25 cellular contexts compared by ENCODE assay signal in genomic region chr12:20426191-20426590, GRCh38. TPM values are rescaled to one million over a fixed set of nuclear protein-coding genes. Genes with fewer than 3 reads are reported as not detected.
A peak's percentile ranks its signal among the peaks of the same experiment; 100 is the strongest.
DNase-seq lines count a peak whose midpoint lies in the region; ATAC-seq and TF ChIP-seq lines count a peak whose summit lies in the region.
"Had no signal": no experiment of that assay in that cellular context is flagged by ENCODE, and none has a peak within 500 bp of the region (broad histone marks: within the 10 kb centered on the region; RNA-seq: fewer than 3 reads in every experiment).

No MANE protein-coding gene starts in this region.

- H3K4me2 ChIP-seq in neural progenitor cell, result no peak overlapping the region
- H3K4me2 ChIP-seq: BLaER1 treated with 17β-estradiol and CSF1 and Interleukin-3, amounts not matched to agents 10 nM and 100 nM had no signal

- no peaks in the 10 kb centered on the region for H4K20me1 ChIP-seq in neural progenitor cell (ENCODE audit: low read depth)
- H4K20me1 ChIP-seq: BLaER1 treated with 17β-estradiol and CSF1 and Interleukin-3, amounts not matched to agents 10 nM and 100 nM had no signal

- no peak overlapping the region for H3K9ac ChIP-seq in neural progenitor cell
- H3K9ac ChIP-seq: BLaER1 treated with 17β-estradiol and CSF1 and Interleukin-3, amounts not matched to agents 10 nM and 100 nM had no signal

- no peak overlapping the region for H3K27ac ChIP-seq in neural progenitor cell
- H3K27ac ChIP-seq: 22Rv1; BLaER1 treated with 17β-estradiol and CSF1 and Interleukin-3, amounts not matched to agents 10 nM and 100 nM had no signal

- H3K4me3 Mint-ChIP-seq in neural progenitor cell, result no peak overlapping the region
- H3K4me3 Mint-ChIP-seq: activated naive CD4-positive, alpha-beta T cell treated with anti-CD3 and anti-CD28 coated beads, Interleukin-2, amount 10 ng/mL, durations not matched to agents 7 days and 5 days; HFFc6; immature natural killer cell; mesothelial cell of epicardium; nephron; stimulated activated naive CD8-positive, alpha-beta T cell treated with anti-CD3 and anti-CD28 coated beads, Interleukin-15, Interleukin-2, amounts not matched to agents 100 ng/mL and 50 ng/mL, for 24 hours; T-cell had no signal

- H3K4me3 ChIP-seq in neural progenitor cell, result no peak overlapping the region
- H3K4me3 ChIP-seq: BLaER1 treated with 17β-estradiol and CSF1 and Interleukin-3, amounts not matched to agents 10 nM and 100 nM; GM12878 had no signal

- ATAC-seq in Right ventricle myocardium inferior (peak; percentile 92), left cardiac atrium (peak; percentile 84 to 85), sciatic nerve (peak; percentile 94), left colon (no peak)
- ATAC-seq in activated CD4-positive, CD25-positive, alpha-beta regulatory T cell treated with anti-CD3 and anti-CD28 coated beads, Interleukin-2, amount 50 U/mL, for 24 hours, result no peak
- ATAC-seq: GM12878, T-cell had no signal

- DNase-seq in Right ventricle myocardium inferior (ENCODE audit: missing footprints) (no peak), cardiac septum (ENCODE audit: low spot score) (no peak), left cardiac atrium (peak; percentile 55), sciatic nerve (ENCODE audit: low spot score) (no peak), neural progenitor cell (ENCODE audit: low spot score) (no peak), left colon (no peak), NCI-H1436 (lab: John Stamatoyannopoulos, UW) (no peak)
- DNase-seq: activated CD4-positive, alpha-beta T cell treated with anti-CD3 and anti-CD28 coated beads, Interleukin-2, amount 50 U/mL, for 4 hours; activated naive CD4-positive, alpha-beta T cell treated with anti-CD3 and anti-CD28 coated beads, Interleukin-2, amount 10 ng/mL, durations not matched to agents 7 days and 5 days; activated T-cell treated with anti-CD3 and anti-CD28 coated beads, Interleukin-2, amount 50 U/mL, for 1 hour; dermis blood vessel endothelial cell; head of caudate nucleus; HFFc6; immature natural killer cell; NCI-H1092; NCI-H2081; T-cell had no signal

- no peaks in the 10 kb centered on the region for H3K9me3 Mint-ChIP-seq in neural progenitor cell
- H3K9me3 Mint-ChIP-seq: activated naive CD4-positive, alpha-beta T cell treated with anti-CD3 and anti-CD28 coated beads, Interleukin-2, amount 10 ng/mL, durations not matched to agents 7 days and 5 days; HFFc6; immature natural killer cell; mesothelial cell of epicardium; nephron; stimulated activated naive CD8-positive, alpha-beta T cell treated with anti-CD3 and anti-CD28 coated beads, Interleukin-15, Interleukin-2, amounts not matched to agents 100 ng/mL and 50 ng/mL, for 24 hours; T-cell had no signal

- H3K27ac Mint-ChIP-seq in neural progenitor cell, result no peak overlapping the region
- H3K27ac Mint-ChIP-seq: activated naive CD4-positive, alpha-beta T cell treated with anti-CD3 and anti-CD28 coated beads, Interleukin-2, amount 10 ng/mL, durations not matched to agents 7 days and 5 days; HFFc6; immature natural killer cell; mesothelial cell of epicardium; nephron; stimulated activated naive CD8-positive, alpha-beta T cell treated with anti-CD3 and anti-CD28 coated beads, Interleukin-15, Interleukin-2, amounts not matched to agents 100 ng/mL and 50 ng/mL, for 24 hours; T-cell had no signal

- H3K27me3 ChIP-seq in neural progenitor cell, result no peaks in the 10 kb centered on the region
- H3K27me3 ChIP-seq: BLaER1 treated with 17β-estradiol and CSF1 and Interleukin-3, amounts not matched to agents 10 nM and 100 nM had no signal

- no peaks in the 10 kb centered on the region for H3K9me3 ChIP-seq in neural progenitor cell (ENCODE audit: low read depth)
- H3K9me3 ChIP-seq: BLaER1 treated with 17β-estradiol and CSF1 and Interleukin-3, amounts not matched to agents 10 nM and 100 nM had no signal

- H3K27me3 Mint-ChIP-seq in neural progenitor cell (ENCODE audit: insufficient read depth, low read depth), result no peaks in the 10 kb centered on the region
- H3K27me3 Mint-ChIP-seq: activated naive CD4-positive, alpha-beta T cell treated with anti-CD3 and anti-CD28 coated beads, Interleukin-2, amount 10 ng/mL, durations not matched to agents 7 days and 5 days; stimulated activated naive CD8-positive, alpha-beta T cell treated with anti-CD3 and anti-CD28 coated beads, Interleukin-15, Interleukin-2, amounts not matched to agents 100 ng/mL and 50 ng/mL, for 24 hours; T-cell had no signal

- no peaks in the 10 kb centered on the region for H3K36me3 ChIP-seq in neural progenitor cell
- H3K36me3 ChIP-seq: BLaER1 treated with 17β-estradiol and CSF1 and Interleukin-3, amounts not matched to agents 10 nM and 100 nM had no signal

- no peaks in the 10 kb centered on the region for H3F3A ChIP-seq in neural progenitor cell (ENCODE audit: low read depth)

- intact Hi-C loops in Right ventricle myocardium inferior (cut with DNase I) (no loop called here), cardiac septum (cut with DNase I) (no loop called here), left cardiac atrium (cut with DNase I) (no loop called here), sciatic nerve (cut with DNase I) (no loop called here), left colon (cut with DNase I, micrococcal nuclease) (no loop called here)

- peaks cover 11% of the 10 kb centered on the region for H3K4me1 Mint-ChIP-seq in neural progenitor cell
- H3K4me1 Mint-ChIP-seq: activated naive CD4-positive, alpha-beta T cell treated with anti-CD3 and anti-CD28 coated beads, Interleukin-2, amount 10 ng/mL, durations not matched to agents 7 days and 5 days; T-cell had no signal

- H3K4me1 ChIP-seq in neural progenitor cell, result no peaks in the 10 kb centered on the region
- H3K4me1 ChIP-seq: BLaER1 treated with 17β-estradiol and CSF1 and Interleukin-3, amounts not matched to agents 10 nM and 100 nM had no signal

- no peak overlapping the region for H2AFZ ChIP-seq in neural progenitor cell (replicated peaks)

- H3K79me2 ChIP-seq in neural progenitor cell (ENCODE audit: low read depth), result no peaks in the 10 kb centered on the region

- no peak for TF ChIP-seq CTCF in neural progenitor cell (IDR thresholded peaks at IDR 0.05)

- no peaks in the 10 kb centered on the region for H3K36me3 Mint-ChIP-seq in neural progenitor cell
- H3K36me3 Mint-ChIP-seq: activated naive CD4-positive, alpha-beta T cell treated with anti-CD3 and anti-CD28 coated beads, Interleukin-2, amount 10 ng/mL, durations not matched to agents 7 days and 5 days; immature natural killer cell; mesothelial cell of epicardium; T-cell had no signal

RNA-seq across cellular contexts. Expression of gene PDE3A, which starts 57.9 kb away (rescaled TPM):
- total RNA-seq in Right ventricle myocardium inferior, result 152 TPM
- total RNA-seq in cardiac septum, result 132 TPM
- 100 to 1,000 TPM in 1 of 2 donors, 10 to 100 TPM in 1; 66.8 to 157 TPM for total RNA-seq in left cardiac atrium
- total RNA-seq in sciatic nerve, result 10.1 TPM
- total RNA-seq in neural progenitor cell (ENCODE audit: low replicate concordance), result 0.22 and 0.47 TPM in 2 replicates
- total RNA-seq in left colon, result 100 to 1,000 TPM in 1 of 2 donors, 10 to 100 TPM in 1; 46.9 to 113 TPM
- total RNA-seq: HT-29 had no signal

Comparison
In these comparisons a context has a peak if more than half of its experiments do, and no peak if none do; other contexts are left out.
1. ATAC-seq: peak in Right ventricle myocardium inferior (single experiment), left cardiac atrium (2 of 2) and sciatic nerve (single experiment); none in left colon (single experiment) and activated CD4-positive, CD25-positive, alpha-beta regulatory T cell treated with anti-CD3 and anti-CD28 coated beads, Interleukin-2, amount 50 U/mL, for 24 hours (0 of 2).